ENCODE assay signal across 8 cellular contexts in genomic region chr4:77075869-77076801, GRCh38.
A peak's percentile ranks its signal among the peaks of the same experiment; 100 is the strongest.
DNase-seq lines count a peak whose midpoint lies in the region; ATAC-seq lines count a peak whose summit lies in the region.

A gene with protein sequence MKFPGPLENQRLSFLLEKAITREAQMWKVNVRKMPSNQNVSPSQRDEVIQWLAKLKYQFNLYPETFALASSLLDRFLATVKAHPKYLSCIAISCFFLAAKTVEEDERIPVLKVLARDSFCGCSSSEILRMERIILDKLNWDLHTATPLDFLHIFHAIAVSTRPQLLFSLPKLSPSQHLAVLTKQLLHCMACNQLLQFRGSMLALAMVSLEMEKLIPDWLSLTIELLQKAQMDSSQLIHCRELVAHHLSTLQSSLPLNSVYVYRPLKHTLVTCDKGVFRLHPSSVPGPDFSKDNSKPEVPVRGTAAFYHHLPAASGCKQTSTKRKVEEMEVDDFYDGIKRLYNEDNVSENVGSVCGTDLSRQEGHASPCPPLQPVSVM (minus strand): TSS chr4:77075989. CDS start chr4:77066362, 9,627 bp downstream.

- H3K36me3 Mint-ChIP-seq in effector memory CD8-positive, alpha-beta T cell (ENCODE audit: insufficient read depth): peaks cover 16% of the 10 kb centered on the region
- H3K36me3 Mint-ChIP-seq in memory B cell: no peaks in the 10 kb centered on the region

- H3K4me1 Mint-ChIP-seq in effector memory CD8-positive, alpha-beta T cell (ENCODE audit: low read depth in 2 of 2): peaks cover 21 to 24% of the 10 kb centered on the region in 2 donors
- peaks cover 26% of the 10 kb centered on the region for H3K4me1 Mint-ChIP-seq in memory B cell

- peak; percentile 61 for ATAC-seq in GM21381 (IDR thresholded peaks at IDR 0.05; ENCODE audit: unreplicated experiment)
- ATAC-seq in effector memory CD8-positive, alpha-beta T cell (replicated peaks): peak; percentile 74
- peak; percentile 71 for ATAC-seq in memory B cell (ENCODE audit: low read depth)

- H3K27ac Mint-ChIP-seq in effector memory CD8-positive, alpha-beta T cell: no peak within 1 kb of the TSS
- H3K27ac Mint-ChIP-seq in memory B cell: no peak within 1 kb of the TSS

- no peak within 1 kb of the TSS for H3K4me3 Mint-ChIP-seq in effector memory CD8-positive, alpha-beta T cell
- peak within 1 kb of the TSS; percentile 90 for H3K4me3 Mint-ChIP-seq in memory B cell

- H3K27me3 Mint-ChIP-seq in effector memory CD8-positive, alpha-beta T cell: no peaks in the 10 kb centered on the region
- no peaks in the 10 kb centered on the region for H3K27me3 Mint-ChIP-seq in memory B cell

- H3K9me3 Mint-ChIP-seq in effector memory CD8-positive, alpha-beta T cell: no peaks in the 10 kb centered on the region
- no peaks in the 10 kb centered on the region for H3K9me3 Mint-ChIP-seq in memory B cell

- peak; percentile 97 for DNase-seq in COLO829 (ENCODE audit: low spot score)
- peak; percentile 45 to 98 (median 90) for DNase-seq in HUDEP-2 (lab: John Stamatoyannopoulos, UW; ENCODE audit: unreplicated experiment in 76 of 76)
- DNase-seq in NOMO-1 treated with dmso at 0.1 percent for 144 hours (lab: John Stamatoyannopoulos, UW; ENCODE audit: unreplicated experiment): peak; percentile 88
- DNase-seq in activated CD8-positive, alpha-beta memory T cell treated with anti-CD3 and anti-CD28 coated beads for 48 hours (ENCODE audit: low read depth in 2 of 3, low spot score in 2 of 3): peak; percentile 89 to 93 (median 90)
- DNase-seq in effector memory CD8-positive, alpha-beta T cell: peak; percentile 88 to 93 (median 90)
- DNase-seq in memory B cell (ENCODE audit: low spot score in 2 of 2): peak; percentile 94 to 95
- peak; percentile 82 for DNase-seq in stimulated activated CD8-positive, alpha-beta memory T cell treated with anti-CD3 and anti-CD28 coated beads, Interleukin-12 subunit alpha, Interleukin-12 subunit beta, amount 100 ng/mL, for 24 hours (ENCODE audit: extremely low read depth)

Comparison
In these comparisons a context has a peak if more than half of its experiments do, and no peak if none do; other contexts are left out.
1. Peak in every context shown above with its lines: DNase-seq and ATAC-seq.